ENCODE assay signal across 1 cellular context in genomic region chr1:32426489-32427255, GRCh38.
TF ChIP-seq lines count a peak whose summit lies in the region.

No MANE protein-coding gene starts in this region.

TF ChIP-seq in WTC11, 78 proteins besides CTCF, POLR2A, EP300 and RAD21 (continued from another document):
- TF ChIP-seq ZNF532 (CRISPR knock-in tag; IDR thresholded peaks at IDR 0.05; ENCODE audit: borderline replicate concordance) (no peak), FOXJ3 (CRISPR knock-in tag; IDR thresholded peaks at IDR 0.05; ENCODE audit: borderline replicate concordance) (no peak), FOXP4 (CRISPR knock-in tag; IDR thresholded peaks at IDR 0.05) (no peak), ATF2 (CRISPR knock-in tag; IDR thresholded peaks at IDR 0.05; ENCODE audit: borderline replicate concordance, low read depth) (no peak), ZBTB21 (CRISPR knock-in tag; IDR thresholded peaks at IDR 0.05; ENCODE audit: borderline replicate concordance) (no peak), SMAD4 (CRISPR knock-in tag; IDR thresholded peaks at IDR 0.05) (no peak), E2F4 (CRISPR knock-in tag; IDR thresholded peaks at IDR 0.05; ENCODE audit: borderline replicate concordance, low read depth) (no peak)
